9 cellular contexts compared by ENCODE assay signal in the genomic region with DNA sequence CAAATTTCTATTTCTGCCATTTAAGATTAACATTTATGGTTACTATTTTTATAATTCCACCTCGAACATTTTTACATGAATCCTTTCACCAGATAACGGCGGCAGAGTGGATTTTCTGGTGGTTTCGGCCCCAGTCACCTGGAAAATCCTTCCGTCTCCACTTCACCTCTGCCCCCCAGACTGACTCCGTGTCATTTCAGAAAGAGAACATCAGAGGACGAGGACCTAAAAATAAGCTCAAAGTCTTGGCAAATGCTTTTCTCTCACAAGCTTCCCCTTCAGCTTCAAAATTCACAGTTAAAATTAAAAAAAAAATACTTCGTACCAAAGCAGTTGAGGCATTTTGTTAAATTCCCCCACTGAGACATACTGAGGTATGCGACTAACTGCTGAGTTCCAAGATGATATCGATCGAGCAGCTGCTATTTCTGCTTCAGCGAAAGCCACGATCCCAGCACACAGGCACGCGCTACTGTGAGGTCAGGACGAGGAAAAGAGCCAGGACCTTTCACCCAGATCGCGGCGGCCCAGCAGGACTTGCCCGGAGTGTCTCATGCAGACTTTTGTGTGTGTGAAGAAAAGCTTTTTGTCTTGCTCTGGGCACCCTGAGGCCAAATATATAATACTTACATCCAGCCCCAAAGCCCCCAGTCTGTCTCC. TPM values are rescaled to one million over a fixed set of nuclear protein-coding genes. Genes with fewer than 3 reads are reported as not detected.
A peak's percentile ranks its signal among the peaks of the same experiment; 100 is the strongest.
DNase-seq lines count a peak whose midpoint lies in the region; ATAC-seq and TF ChIP-seq lines count a peak whose summit lies in the region.
"Had no signal": no experiment of that assay in that cellular context is flagged by ENCODE, and none has a peak within 500 bp of the region (broad histone marks: within the 10 kb centered on the region; RNA-seq: fewer than 3 reads in every experiment).

No MANE protein-coding gene starts in this region.

- in situ Hi-C loops in GM13977 (cut with MboI; ENCODE audit: low pct_unique_long_range_greater_than_20kb, low sequenced_read_pairs, unreplicated experiment) = no loop called here

- H3K27ac ChIP-seq in esophagus squamous epithelium (peak overlapping the region; percentile 0 to 89 (median 70)), lower lobe of right lung (peak overlapping the region; percentile 70), subcutaneous abdominal adipose tissue (ENCODE audit: low read depth, low read length) (peak overlapping the region; percentile 97)

- H3K4me1 ChIP-seq in esophagus squamous epithelium (peaks cover 4 to 13% (median 6%) of the 10 kb centered on the region in 3 donors), lower lobe of right lung (peaks cover 4% of the 10 kb centered on the region), subcutaneous abdominal adipose tissue (ENCODE audit: control insufficient read depth in 5 of 5, insufficient read depth in 5 of 5, low read length in 5 of 5) (peaks cover 7 to 27% (median 25%) of the 10 kb centered on the region in 5 donors)

- H3K4me3 ChIP-seq in esophagus squamous epithelium (no peak overlapping the region), lower lobe of right lung (no peak overlapping the region), subcutaneous abdominal adipose tissue (ENCODE audit: low read depth in 1 of 5, low read length in 5 of 5) (peak overlapping the region in 4 of 5 donors; percentile 4 to 29 (median 18))

- H3K36me3 ChIP-seq in esophagus squamous epithelium (no peaks in the 10 kb centered on the region), lower lobe of right lung (no peaks in the 10 kb centered on the region), subcutaneous abdominal adipose tissue (ENCODE audit: control insufficient read depth in 5 of 5, insufficient read depth in 5 of 5, low read length in 5 of 5) (no peaks in the 10 kb centered on the region)

- WGBS in esophagus squamous epithelium, 2 donors = 53 to 62% methylated on average over 15 to 20 of the region's 20 CpGs

- peak overlapping the region in 4 of 5 donors; percentile 34 to 83 (median 66) for H3K9ac ChIP-seq in subcutaneous abdominal adipose tissue (ENCODE audit: low read length in 5 of 5)

- no peak for TF ChIP-seq POLR2A in esophagus squamous epithelium (IDR thresholded peaks at IDR 0.05)

- peak; percentile 18 for DNase-seq in LHCN-M2 (ENCODE audit: low read depth)
- DNase-seq in esophagus squamous epithelium (lab: John Stamatoyannopoulos, UW) = no peak
- DNase-seq in lower lobe of right lung = no peak
- no peak for DNase-seq in GM13977 (ENCODE audit: low spot score)
- no peak for DNase-seq in HK-2 (ENCODE audit: unreplicated experiment)
- no peak for DNase-seq in NCI-H1105 (lab: John Stamatoyannopoulos, UW)
- DNase-seq: NCI-H1694 had no signal

- no peak for TF ChIP-seq CTCF in esophagus squamous epithelium (IDR thresholded peaks at IDR 0.05)
- TF ChIP-seq CTCF in lower lobe of right lung (IDR thresholded peaks at IDR 0.05) = no peak
- TF ChIP-seq CTCF in GM13977 (IDR thresholded peaks at IDR 0.05; ENCODE audit: extremely low read depth, insufficient read depth, missing control alignments) = no peak

- intact Hi-C loops in esophagus squamous epithelium (cut with DNase I) = no loop called here
- intact Hi-C loops in lower lobe of right lung (cut with DNase I) = no loop called here

- H3K27me3 ChIP-seq in esophagus squamous epithelium = no peaks in the 10 kb centered on the region
- H3K27me3 ChIP-seq in lower lobe of right lung (ENCODE audit: low read depth) = no peaks in the 10 kb centered on the region
- H3K27me3 ChIP-seq in subcutaneous abdominal adipose tissue (ENCODE audit: control insufficient read depth in 5 of 5, insufficient read depth in 4 of 5, low read length in 5 of 5) = no peaks in the 10 kb centered on the region

- H3K9me3 ChIP-seq in esophagus squamous epithelium = no peaks in the 10 kb centered on the region
- H3K9me3 ChIP-seq in lower lobe of right lung = no peaks in the 10 kb centered on the region
- H3K9me3 ChIP-seq in subcutaneous abdominal adipose tissue (ENCODE audit: control insufficient read depth in 5 of 5, low read length in 5 of 5) = no peaks in the 10 kb centered on the region

- ATAC-seq in lower lobe of right lung = peak; percentile 59 to 60
- no peak for ATAC-seq in GM21390 (IDR thresholded peaks at IDR 0.05; ENCODE audit: unreplicated experiment)

RNA-seq across cellular contexts. Expression of a gene that starts 36.8 kb away (rescaled TPM):
- total RNA-seq in LHCN-M2 (2014; rRNA removed) (0.23 and 0.45 TPM in 2 replicates), esophagus squamous epithelium (under 1 TPM in 3 of 4 donors, not detected in 1; 0.22 to 0.76 (median 0.23) TPM), lower lobe of right lung (8.2 TPM)
- polyA plus RNA-seq in LHCN-M2 (2012) = 0.07 TPM

RNA-seq across cellular contexts. Expression of a gene that starts 41.0 kb away (rescaled TPM):
- total RNA-seq in LHCN-M2 (2014; rRNA removed) (not detected in 2 replicates), esophagus squamous epithelium (under 1 TPM in 1 of 4 donors, not detected in 3; 0.41 TPM), lower lobe of right lung (0.53 TPM)
- not detected for polyA plus RNA-seq in LHCN-M2 (2012)

RNA-seq across cellular contexts. Expression of a gene that starts 45.0 kb away (rescaled TPM):
- total RNA-seq in LHCN-M2 (2014; rRNA removed) = 0.71 and 1.3 TPM in 2 replicates
- 0.26 TPM for polyA plus RNA-seq in LHCN-M2 (2012)
- total RNA-seq in esophagus squamous epithelium = 1 to 10 TPM in 1 of 4 donors, under 1 TPM in 2, not detected in 1; 0.76 to 1.8 (median 0.99) TPM
- 0.68 TPM for total RNA-seq in lower lobe of right lung

Comparison
In these comparisons a context has a peak if more than half of its experiments do, and no peak if none do; other contexts are left out.
1. H3K4me3 ChIP-seq: peak in subcutaneous abdominal adipose tissue (4 of 5); none in esophagus squamous epithelium (0 of 4) and lower lobe of right lung (single experiment).
2. Peak in every context shown above with its lines, with median percentiles within 50 percentile points of each other: H3K27ac ChIP-seq.